In the genomic region with DNA sequence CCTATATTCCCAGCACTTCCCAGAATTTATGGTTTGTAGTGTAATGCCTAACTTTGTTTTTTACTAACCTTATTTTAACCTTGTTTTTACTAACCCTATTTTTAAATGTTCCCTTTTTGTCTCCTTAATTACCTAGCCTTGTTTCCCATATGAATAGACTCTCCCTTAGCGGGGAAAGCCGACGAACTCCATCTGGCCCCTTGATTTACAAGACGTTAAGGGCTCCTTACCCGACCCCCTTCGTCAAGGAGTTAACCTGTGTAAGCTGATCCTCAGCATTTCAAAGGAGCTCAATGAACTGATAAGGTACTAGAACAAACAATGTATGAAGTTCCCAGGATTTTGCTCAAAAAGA, we compare ENCODE assay signal across 1 cellular context.
TF ChIP-seq lines count a peak whose summit lies in the region.

No MANE protein-coding gene starts in this region.

TF ChIP-seq in GM12878, 131 proteins besides CTCF, POLR2A, EP300 and RAD21:
- TF ChIP-seq POU2F2 (IDR thresholded peaks at IDR 0.05; ENCODE audit: borderline replicate concordance, low read depth, low read length), result no peak
- no peak for TF ChIP-seq JUNB (IDR thresholded peaks at IDR 0.05)
- TF ChIP-seq NBN (IDR thresholded peaks at IDR 0.05), result no peak; the same call in 1 of the 2 replicates
- TF ChIP-seq ZZZ3 (IDR thresholded peaks at IDR 0.05; ENCODE audit: control insufficient read depth, insufficient read length, low read depth), result no peak
- TF ChIP-seq MEF2B (IDR thresholded peaks at IDR 0.05; ENCODE audit: partially characterized antibody, poor library complexity, severe bottlenecking), result no peak
- TF ChIP-seq KAT2A (conservative IDR thresholded peaks at IDR 0.05; ENCODE audit: control insufficient read depth, low read depth, low read length), result no peak
- TF ChIP-seq TCF3 (IDR thresholded peaks at IDR 0.05; ENCODE audit: borderline replicate concordance, insufficient read depth, low read depth, low read length), result no peak
